14 cellular contexts compared by ENCODE assay signal in genomic region chr4:182604161-182604591, GRCh38.
DNase-seq lines count a peak whose midpoint lies in the region; ATAC-seq and TF ChIP-seq lines count a peak whose summit lies in the region.
"Had no signal": no experiment of that assay in that cellular context is flagged by ENCODE, and none has a peak within 500 bp of the region (broad histone marks: within the 10 kb centered on the region; RNA-seq: fewer than 3 reads in every experiment).

No MANE protein-coding gene starts in this region.

- no peak for TF ChIP-seq CTCF in AG09309 (IDR thresholded peaks at IDR 0.05; ENCODE audit: control insufficient read depth, insufficient read depth, low read depth, low read length, missing control alignments)
- TF ChIP-seq CTCF in RWPE2 (IDR thresholded peaks at IDR 0.05; ENCODE audit: poor library complexity, severe bottlenecking), result no peak
- TF ChIP-seq CTCF in fibroblast of pulmonary artery (IDR thresholded peaks at IDR 0.05; ENCODE audit: low read length, missing control alignments), result no peak

- no peak overlapping the region for H3K27ac ChIP-seq in RWPE2 (ENCODE audit: poor library complexity, severe bottlenecking)
- H3K27ac ChIP-seq in effector memory CD4-positive, alpha-beta T cell (ENCODE audit: insufficient read depth, low read length, poor library complexity, severe bottlenecking), result no peak overlapping the region

- H3K4me3 ChIP-seq in AG09309 (ENCODE audit: control insufficient read depth, low read depth, low read length) (no peak overlapping the region), RWPE2 (ENCODE audit: severe bottlenecking) (no peak overlapping the region), fibroblast of pulmonary artery (replicated peaks; ENCODE audit: low read depth, low read length) (no peak overlapping the region)
- no peak overlapping the region for H3K4me3 ChIP-seq in effector memory CD4-positive, alpha-beta T cell (ENCODE audit: insufficient read depth, low read depth, low read length, poor library complexity, severe bottlenecking)

- peak; percentile 17 for DNase-seq in AG09309 (ENCODE audit: low read depth)
- peak; percentile 2 for DNase-seq in M059J (ENCODE audit: low read depth)
- DNase-seq in RWPE2 (ENCODE audit: low spot score), result no peak
- peak; percentile 61 for DNase-seq in fibroblast of pulmonary artery (ENCODE audit: low read depth)
- DNase-seq in effector memory CD4-positive, alpha-beta T cell, result no peak
- DNase-seq in SIG-M5 treated with dmso at 0.1 percent for 504 hours (lab: John Stamatoyannopoulos, UW; ENCODE audit: unreplicated experiment), result no peak
- DNase-seq: activated B cell treated with CpG ODN at 0.5 μM for 24 hours; activated T-cell treated with anti-CD3 and anti-CD28 coated beads, Interleukin-2, amount 50 U/mL, for 4 hours; aorta; NCI-H526; stimulated activated CD4-positive, alpha-beta T cell treated with anti-CD3 and anti-CD28 coated beads, Interleukin-4, amount 100 ng/mL, for 1 hour; stimulated activated naive CD4-positive, alpha-beta T cell treated with Interleukin-2 at 50 U/mL for 16 hours had no signal

- no peaks in the 10 kb centered on the region for H3K36me3 ChIP-seq in RWPE2 (ENCODE audit: low read depth)
- no peaks in the 10 kb centered on the region for H3K36me3 ChIP-seq in effector memory CD4-positive, alpha-beta T cell (ENCODE audit: control insufficient read depth, insufficient read depth, low read length)

- no peaks in the 10 kb centered on the region for H3K27me3 ChIP-seq in RWPE2 (ENCODE audit: insufficient read depth, poor library complexity, severe bottlenecking)
- H3K27me3 ChIP-seq in effector memory CD4-positive, alpha-beta T cell (replicated peaks; ENCODE audit: control insufficient read depth, insufficient read depth, low read length, poor library complexity, severe bottlenecking), result peaks cover 3% of the 10 kb centered on the region

- H3K9me3 ChIP-seq in RWPE2 (ENCODE audit: severe bottlenecking), result no peaks in the 10 kb centered on the region
- H3K9me3 ChIP-seq in effector memory CD4-positive, alpha-beta T cell (ENCODE audit: control insufficient read depth, low read length), result no peaks in the 10 kb centered on the region

- ATAC-seq in RWPE2 (ENCODE audit: low read depth), result peak; percentile 19; the same call in 1 of the 3 replicates
- ATAC-seq in HG02798 (IDR thresholded peaks at IDR 0.05; ENCODE audit: poor library complexity, unreplicated experiment), result no peak
- no peak for ATAC-seq in GM19023 (IDR thresholded peaks at IDR 0.05; ENCODE audit: unreplicated experiment)
- ATAC-seq: activated T-cell treated with anti-CD3 and anti-CD28 coated beads, Interleukin-2, amount 50 U/mL, for 4 hours had no signal

- H3K4me1 ChIP-seq in RWPE2 (ENCODE audit: insufficient read depth, poor library complexity, severe bottlenecking), result peaks cover 4% of the 10 kb centered on the region
- H3K4me1 ChIP-seq in effector memory CD4-positive, alpha-beta T cell (ENCODE audit: control insufficient read depth, insufficient read depth, low read length, poor library complexity, severe bottlenecking), result no peaks in the 10 kb centered on the region

Comparison
In these comparisons a context has a peak if more than half of its experiments do, and no peak if none do; other contexts are left out.
1. DNase-seq: peak in AG09309 (single experiment), M059J (single experiment) and fibroblast of pulmonary artery (single experiment); none in RWPE2 (single experiment), effector memory CD4-positive, alpha-beta T cell (0 of 3) and SIG-M5 treated with dmso at 0.1 percent for 504 hours (single experiment).